Comparison of ENCODE assay signal across 19 cellular contexts in the genomic region with DNA sequence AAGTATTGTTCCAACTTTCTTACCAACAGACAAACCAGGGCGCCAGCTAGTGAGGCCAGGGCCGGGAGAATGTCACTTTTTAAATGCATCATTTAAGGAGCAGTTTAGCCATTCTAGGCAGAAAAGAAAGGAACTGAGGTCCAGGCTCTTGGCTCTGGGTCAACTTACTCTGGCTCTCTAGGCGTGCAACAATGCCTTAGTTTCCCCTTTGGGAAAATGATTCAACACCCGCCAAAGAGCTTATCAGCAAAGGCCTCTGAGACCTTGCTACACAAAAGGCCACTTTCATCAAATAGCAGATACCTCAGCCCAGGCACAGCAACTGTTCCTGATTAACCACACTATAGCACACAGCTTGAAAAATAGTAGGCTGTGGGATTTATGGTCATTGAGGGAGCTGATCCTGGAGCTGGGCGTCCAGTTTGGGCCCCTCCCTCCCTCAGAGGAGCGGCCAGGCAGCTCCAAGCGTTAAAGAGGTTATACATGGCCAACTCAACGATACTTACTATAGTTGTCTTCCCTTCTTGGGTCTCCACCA. TPM values are rescaled to one million over a fixed set of nuclear protein-coding genes. Genes with fewer than 3 reads are reported as not detected.
"Had no signal": no experiment of that assay in that cellular context is flagged by ENCODE, and none has a peak within 500 bp of the region (broad histone marks: within the 10 kb centered on the region; RNA-seq: fewer than 3 reads in every experiment).

No MANE protein-coding gene starts in this region.

- H3K9me3 ChIP-seq: pancreas, upper lobe of left lung had no signal

- DNase-seq: activated CD8-positive, alpha-beta memory T cell treated with anti-CD3 and anti-CD28 coated beads for 24 hours; activated CD8-positive, alpha-beta memory T cell treated with anti-CD3 and anti-CD28 coated beads, Interleukin-2, amount 50 U/mL, for 4 hours; activated naive CD4-positive, alpha-beta T cell treated with anti-CD3 and anti-CD28 coated beads for 36 hours; activated naive CD8-positive, alpha-beta T cell treated with anti-CD3 and anti-CD28 coated beads, Interleukin-2, amount 50 U/mL, for 24 hours; activated T-cell treated with anti-CD3 and anti-CD28 coated beads, Interleukin-2, amount 50 U/mL, for 24 hours; effector CD4-positive, alpha-beta T cell; glutamatergic neuron; pancreas; stimulated activated CD4-positive, alpha-beta T cell treated with anti-CD3 and anti-CD28 coated beads, Interleukin-15, amount 100 ng/mL, for 24 hours; stimulated activated naive B cell treated with anti-CD40 and anti-IgM and Interleukin-4, amounts not matched to agents 10 μg/mL and 1 μg/mL and 100 μg/mL, for 72 hours; T-helper 9 cell; upper lobe of left lung had no signal

- H3K27ac ChIP-seq: cardiac muscle cell, pancreas, upper lobe of left lung had no signal

- ATAC-seq: activated naive CD8-positive, alpha-beta T cell treated with anti-CD3 and anti-CD28 coated beads, Interleukin-2, amount 50 U/mL, for 24 hours; left lobe of liver; natural killer cell treated with Interleukin-12 subunit alpha and Interleukin-12 subunit beta and Interleukin-15 and Interleukin-18, amount 100 ng/mL, for 72 hours; pancreas; sciatic nerve; stimulated activated naive B cell treated with anti-CD40 and anti-IgM and Interleukin-4, amounts not matched to agents 10 μg/mL and 1 μg/mL and 100 μg/mL, for 72 hours; WTC11 had no signal

- H3K27me3 ChIP-seq: cardiac muscle cell, pancreas, upper lobe of left lung had no signal

- H3K4me1 ChIP-seq: pancreas had no signal

- H3K4me3 ChIP-seq: cardiac muscle cell, pancreas, smooth muscle cell, upper lobe of left lung had no signal

RNA-seq across cellular contexts. Expression of gene RSPH9, which starts 35.8 kb away (rescaled TPM):
- total RNA-seq: activated naive CD4-positive, alpha-beta T cell treated with anti-CD3 and anti-CD28 coated beads for 36 hours; left lobe of liver; natural killer cell treated with Interleukin-12 subunit alpha and Interleukin-12 subunit beta and Interleukin-15 and Interleukin-18, amount 100 ng/mL, for 72 hours; T-helper 1 cell treated with Interleukin-12 subunit alpha and Interleukin-12 subunit beta and Interleukin-4 antibody, amounts not matched to agents 30 ng/mL and 1 ng/mL, for 36 hours had no signal
